ENCODE assay signal across 8 cellular contexts in the genomic region with DNA sequence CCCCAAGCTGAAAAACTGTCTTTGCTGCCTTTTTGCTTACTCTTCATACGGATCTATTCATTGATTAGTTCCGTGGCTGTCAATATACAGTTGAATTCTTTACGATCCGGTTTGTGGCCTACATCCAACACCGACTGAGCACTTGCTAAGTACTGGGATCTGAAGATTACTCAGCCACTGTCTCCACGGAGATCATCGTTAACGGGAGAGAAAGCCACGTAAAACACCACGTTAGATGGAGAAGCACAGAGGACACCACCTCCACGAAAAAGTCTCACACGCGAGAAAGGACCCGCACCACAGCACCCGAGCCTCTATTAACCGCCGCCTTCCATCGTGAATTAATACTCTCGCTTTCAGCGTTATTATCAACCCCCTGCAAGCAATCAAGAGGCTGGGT. TPM values are rescaled to one million over a fixed set of nuclear protein-coding genes. Genes with fewer than 3 reads are reported as not detected.
DNase-seq lines count a peak whose midpoint lies in the region; ATAC-seq, FAIRE-seq and TF ChIP-seq lines count a peak whose summit lies in the region.

No MANE protein-coding gene starts in this region.

- ATAC-seq in right lobe of liver (no peak), HG03039 (IDR thresholded peaks at IDR 0.05; ENCODE audit: unreplicated experiment) (no peak)

- intact Hi-C loops in breast epithelium (cut with DNase I; ENCODE audit: low total_unique reads) = loop anchor here (5.0 kb wide), 1 partner anchor 381 kb away; no protein-coding TSS in a partner anchor
- intact Hi-C loops in right lobe of liver (cut with DNase I) = no loop called here

- DNase-seq in ELR (ENCODE audit: low read depth) (peak; percentile 49), LHCN-M2 (ENCODE audit: low read depth) (peak; percentile 18), breast epithelium (ENCODE audit: low spot score in 2 of 2) (no peak), right lobe of liver (no peak), tibial nerve (ENCODE audit: low spot score in 2 of 2) (peak in 1 of 2 donors; percentile 5), RCC 7860 (ENCODE audit: low spot score) (no peak), hippocampal formation (lab: John Stamatoyannopoulos, UW) (no peak)

- TF ChIP-seq POLR2A in breast epithelium (IDR thresholded peaks at IDR 0.05) (no peak), right lobe of liver (IDR thresholded peaks at IDR 0.05) (no peak), tibial nerve (IDR thresholded peaks at IDR 0.05) (no peak)

- H3K4me3 ChIP-seq in breast epithelium = peak overlapping the region; percentile 75 to 85 (median 83)
- H3K4me3 ChIP-seq in right lobe of liver = peak overlapping the region; percentile 84 to 95 (median 94)
- H3K4me3 ChIP-seq in tibial nerve = peak overlapping the region; percentile 76 to 95 (median 88)

- H3K4me1 ChIP-seq in breast epithelium = peaks cover 0 to 10% of the 10 kb centered on the region in 2 donors
- H3K4me1 ChIP-seq in right lobe of liver = peaks cover 0 to 18% (median 5%) of the 10 kb centered on the region in 4 donors
- H3K4me1 ChIP-seq in tibial nerve = peaks cover 0 to 42% (median 15%) of the 10 kb centered on the region in 4 donors

- 0% methylated on average over 20 of the region's 20 CpGs for WGBS in right lobe of liver (ENCODE audit: insufficient coverage, low coverage, low lambda C conversion rate, missing lambda C conversion rate)
- WGBS in tibial nerve, 2 donors = 0 to 1% methylated on average over 20 of the region's 20 CpGs

- no peak for TF ChIP-seq EP300 in tibial nerve (IDR thresholded peaks at IDR 0.05)

- FAIRE-seq in RCC 7860 (lab: Jason Lieb, UNC) = no peak

- no peak for TF ChIP-seq CTCF in breast epithelium (IDR thresholded peaks at IDR 0.05)
- no peak for TF ChIP-seq CTCF in right lobe of liver (IDR thresholded peaks at IDR 0.05)
- no peak for TF ChIP-seq CTCF in tibial nerve (IDR thresholded peaks at IDR 0.05)

- H3K36me3 ChIP-seq in breast epithelium (no peaks in the 10 kb centered on the region), right lobe of liver (peaks cover 0 to 21% (median 0%) of the 10 kb centered on the region in 4 donors), tibial nerve (peaks cover 0 to 19% (median 0%) of the 10 kb centered on the region in 3 donors)

- no peaks in the 10 kb centered on the region for H3K27me3 ChIP-seq in breast epithelium
- no peaks in the 10 kb centered on the region for H3K27me3 ChIP-seq in right lobe of liver
- H3K27me3 ChIP-seq in tibial nerve = no peaks in the 10 kb centered on the region

- H3K27ac ChIP-seq in breast epithelium (peak overlapping the region; percentile 95), right lobe of liver (peak overlapping the region; percentile 82 to 91 (median 82)), tibial nerve (peak overlapping the region; percentile 90 to 95 (median 94))

- H3K9me3 ChIP-seq in breast epithelium (no peaks in the 10 kb centered on the region), right lobe of liver (no peaks in the 10 kb centered on the region), tibial nerve (no peaks in the 10 kb centered on the region)

RNA-seq across cellular contexts. Expression of gene ELP1, which starts 0.7 kb away (rescaled TPM):
- 27.8 and 29.9 TPM in 2 replicates for total RNA-seq in LHCN-M2 (2014; rRNA removed)
- polyA plus RNA-seq in LHCN-M2 (2012) = 13.1 TPM
- 10 to 100 TPM; 18.2 to 27.8 (median 22.6) TPM for total RNA-seq in breast epithelium
- total RNA-seq in right lobe of liver = 10 to 100 TPM; 10.4 to 20.6 (median 13.0) TPM
- total RNA-seq in tibial nerve = 10 to 100 TPM; 21.6 to 61.4 (median 25.7) TPM

RNA-seq across cellular contexts. Expression of gene ABITRAM, which starts 1.0 kb away (rescaled TPM):
- 6.9 and 9.1 TPM in 2 replicates for total RNA-seq in LHCN-M2 (2014; rRNA removed)
- 7.6 TPM for polyA plus RNA-seq in LHCN-M2 (2012)
- 10 to 100 TPM in 1 of 3 donors, 1 to 10 TPM in 2; 9.1 to 13.9 (median 9.5) TPM for total RNA-seq in breast epithelium
- 1 to 10 TPM; 5.2 to 8.3 (median 6.8) TPM for total RNA-seq in right lobe of liver
- 10 to 100 TPM in 1 of 4 donors, 1 to 10 TPM in 3; 8.2 to 14.0 (median 8.5) TPM for total RNA-seq in tibial nerve

Comparison
In these comparisons a context has a peak if more than half of its experiments do, and no peak if none do; other contexts are left out.
1. DNase-seq: peak in ELR (single experiment) and LHCN-M2 (single experiment); none in breast epithelium (0 of 2), right lobe of liver (0 of 3), RCC 7860 (single experiment) and hippocampal formation (0 of 2).
2. Peak in every context shown above with its lines, with median percentiles within 50 percentile points of each other: H3K27ac ChIP-seq and H3K4me3 ChIP-seq.